27 cellular contexts compared by ENCODE assay signal in genomic region chr18:47872426-47872825, GRCh38.
"Had no signal": no experiment of that assay in that cellular context is flagged by ENCODE, and none has a peak within 500 bp of the region (broad histone marks: within the 10 kb centered on the region; RNA-seq: fewer than 3 reads in every experiment).

No MANE protein-coding gene starts in this region.

- H3K27ac Mint-ChIP-seq: activated CD4-positive, alpha-beta memory T cell treated with anti-CD3 and anti-CD28 coated beads, Interleukin-2, amount 10 ng/mL, durations not matched to agents 7 days and 5 days; activated CD4-positive, alpha-beta T cell treated with anti-CD3 and anti-CD28 coated beads, Interleukin-2, amount 10 ng/mL, durations not matched to agents 7 days and 5 days; activated naive CD8-positive, alpha-beta T cell; activated T-cell treated with anti-CD3 and anti-CD28 coated beads, Interleukin-2, amount 50 U/mL, for 24 hours; dendritic cell treated with granulocyte-macrophage colony-stimulating factor and Interleukin-4, amounts not matched to agents 40 ng/mL and 50 ng/mL, for 4 days; endodermal cell had no signal

- H3K4me3 Mint-ChIP-seq: activated CD4-positive, alpha-beta memory T cell treated with anti-CD3 and anti-CD28 coated beads, Interleukin-2, amount 10 ng/mL, durations not matched to agents 7 days and 5 days; activated CD4-positive, alpha-beta T cell treated with anti-CD3 and anti-CD28 coated beads, Interleukin-2, amount 10 ng/mL, durations not matched to agents 7 days and 5 days; activated naive CD8-positive, alpha-beta T cell; activated T-cell treated with anti-CD3 and anti-CD28 coated beads, Interleukin-2, amount 50 U/mL, for 24 hours; activated T-cell treated with anti-CD3 and anti-CD28 coated beads, Interleukin-2, amount 50 U/mL, for 72 hours; dendritic cell treated with granulocyte-macrophage colony-stimulating factor and Interleukin-4, amounts not matched to agents 40 ng/mL and 50 ng/mL, for 4 days; endodermal cell; WTC11 had no signal

- H3K27ac ChIP-seq: brain microvascular endothelial cell, coronary artery, VCaP had no signal

- H3K4me3 ChIP-seq: coronary artery, dorsolateral prefrontal cortex had no signal

- ATAC-seq: activated T-cell treated with anti-CD3 and anti-CD28 coated beads, Interleukin-2, amount 50 U/mL, for 72 hours; esophagus mucosa; WTC11 had no signal

- DNase-seq: activated CD4-positive, alpha-beta memory T cell treated with anti-CD3 and anti-CD28 coated beads, Interleukin-2, amount 10 ng/mL, durations not matched to agents 7 days and 5 days; activated CD4-positive, alpha-beta T cell treated with anti-CD3 and anti-CD28 coated beads for 1 hour; activated CD4-positive, alpha-beta T cell treated with anti-CD3 and anti-CD28 coated beads for 4 hours; activated CD4-positive, alpha-beta T cell treated with anti-CD3 and anti-CD28 coated beads, Interleukin-2, amount 10 ng/mL, durations not matched to agents 7 days and 5 days; activated CD4-positive, alpha-beta T cell treated with anti-CD3 and anti-CD28 coated beads, Interleukin-2, amount 50 U/mL, for 4 hours; activated CD8-positive, alpha-beta memory T cell treated with anti-CD3 and anti-CD28 coated beads, Interleukin-2, amount 50 U/mL, for 48 hours; activated effector memory CD4-positive, alpha-beta T cell treated with Interleukin-2 at 50 U/mL for 16 hours; activated gamma-delta T cell treated with Interleukin-2 at 50 U/mL for 16 hours; activated naive CD4-positive, alpha-beta T cell treated with anti-CD3 and anti-CD28 coated beads, Interleukin-2, amount 50 U/mL, for 16 hours; activated naive CD4-positive, alpha-beta T cell treated with Interleukin-2 at 50 U/mL for 16 hours; activated T-cell treated with anti-CD3 and anti-CD28 coated beads for 4 hours; activated T-cell treated with anti-CD3 and anti-CD28 coated beads, Interleukin-2, amount 50 U/mL, for 24 hours; activated T-cell treated with anti-CD3 and anti-CD28 coated beads, Interleukin-2, amount 50 U/mL, for 72 hours; amniotic stem cell; anterior cingulate cortex; brain microvascular endothelial cell; effector memory CD4-positive, alpha-beta T cell; endodermal cell; foreskin fibroblast; T-helper 2 cell had no signal

- H3K27me3 ChIP-seq: brain microvascular endothelial cell, dorsolateral prefrontal cortex had no signal

- H3K36me3 ChIP-seq: brain microvascular endothelial cell had no signal

- H3K9me3 Mint-ChIP-seq: activated CD4-positive, alpha-beta memory T cell treated with anti-CD3 and anti-CD28 coated beads, Interleukin-2, amount 10 ng/mL, durations not matched to agents 7 days and 5 days; activated CD4-positive, alpha-beta T cell treated with anti-CD3 and anti-CD28 coated beads, Interleukin-2, amount 10 ng/mL, durations not matched to agents 7 days and 5 days; activated T-cell treated with anti-CD3 and anti-CD28 coated beads, Interleukin-2, amount 50 U/mL, for 24 hours; activated T-cell treated with anti-CD3 and anti-CD28 coated beads, Interleukin-2, amount 50 U/mL, for 72 hours; dendritic cell treated with granulocyte-macrophage colony-stimulating factor and Interleukin-4, amounts not matched to agents 40 ng/mL and 50 ng/mL, for 4 days; endodermal cell; WTC11 had no signal

- H3K27me3 Mint-ChIP-seq: activated CD4-positive, alpha-beta memory T cell treated with anti-CD3 and anti-CD28 coated beads, Interleukin-2, amount 10 ng/mL, durations not matched to agents 7 days and 5 days; activated CD4-positive, alpha-beta T cell treated with anti-CD3 and anti-CD28 coated beads, Interleukin-2, amount 10 ng/mL, durations not matched to agents 7 days and 5 days; activated naive CD8-positive, alpha-beta T cell; activated T-cell treated with anti-CD3 and anti-CD28 coated beads, Interleukin-2, amount 50 U/mL, for 24 hours; dendritic cell treated with granulocyte-macrophage colony-stimulating factor and Interleukin-4, amounts not matched to agents 40 ng/mL and 50 ng/mL, for 4 days had no signal
